ENCODE assay signal across 23 cellular contexts in genomic region chr2:120236791-120237190, GRCh38.
"Had no signal": no experiment of that assay in that cellular context is flagged by ENCODE, and none has a peak within 500 bp of the region (broad histone marks: within the 10 kb centered on the region; RNA-seq: fewer than 3 reads in every experiment).

No MANE protein-coding gene starts in this region.

- H3K4me3 ChIP-seq: body of pancreas, cardiac muscle cell, esophagus muscularis mucosa, left ventricle myocardium inferior, pancreas, testis, vagina had no signal

- H3K27me3 ChIP-seq: body of pancreas, cardiac muscle cell, esophagus muscularis mucosa, pancreas, testis, vagina had no signal

- DNase-seq: activated CD4-positive, alpha-beta memory T cell treated with anti-CD3 and anti-CD28 coated beads for 36 hours; activated CD4-positive, alpha-beta T cell treated with anti-CD3 and anti-CD28 coated beads for 48 hours; activated effector memory CD4-positive, alpha-beta T cell treated with anti-CD3 and anti-CD28 coated beads, Interleukin-2, amount 50 U/mL, for 16 hours; activated naive CD4-positive, alpha-beta T cell treated with anti-CD3 and anti-CD28 coated beads, Interleukin-2, amount 10 ng/mL, durations not matched to agents 7 days and 5 days; anterior cingulate cortex; effector CD8-positive, alpha-beta T cell; hypothalamus; left ventricle myocardium inferior; midbrain; natural killer cell; small intestine; stimulated activated CD4-positive, alpha-beta T cell treated with anti-CD3 and anti-CD28 coated beads, Interleukin-15, amount 100 ng/mL, for 24 hours; testis had no signal

- H3K27ac ChIP-seq: body of pancreas, cardiac muscle cell, esophagus muscularis mucosa, left ventricle myocardium inferior, neutrophil, pancreas, testis, vagina had no signal

- H3K4me3 Mint-ChIP-seq: activated CD4-positive, alpha-beta memory T cell treated with anti-CD3 and anti-CD28 coated beads for 36 hours; activated naive CD4-positive, alpha-beta T cell treated with anti-CD3 and anti-CD28 coated beads, Interleukin-2, amount 10 ng/mL, durations not matched to agents 7 days and 5 days; natural killer cell; stimulated activated memory B cell treated with anti-CD40 and anti-IgM and Interleukin-4, amounts not matched to agents 10 μg/mL and 1 μg/mL and 100 μg/mL, for 72 hours; T-helper 1 cell treated with Interleukin-12 subunit alpha and Interleukin-12 subunit beta and Interleukin-4 antibody, amounts not matched to agents 30 μg/mL and 1 μg/mL, for 36 hours; type B pancreatic cell had no signal

- ATAC-seq: body of pancreas; natural killer cell; sciatic nerve; stimulated activated memory B cell treated with anti-CD40 and anti-IgM and Interleukin-4, amounts not matched to agents 10 μg/mL and 1 μg/mL and 100 μg/mL, for 72 hours had no signal

- H3K27ac Mint-ChIP-seq: activated CD4-positive, alpha-beta memory T cell treated with anti-CD3 and anti-CD28 coated beads for 36 hours; activated naive CD4-positive, alpha-beta T cell treated with anti-CD3 and anti-CD28 coated beads, Interleukin-2, amount 10 ng/mL, durations not matched to agents 7 days and 5 days; natural killer cell; stimulated activated memory B cell treated with anti-CD40 and anti-IgM and Interleukin-4, amounts not matched to agents 10 μg/mL and 1 μg/mL and 100 μg/mL, for 72 hours; T-helper 1 cell treated with Interleukin-12 subunit alpha and Interleukin-12 subunit beta and Interleukin-4 antibody, amounts not matched to agents 30 μg/mL and 1 μg/mL, for 36 hours; type B pancreatic cell had no signal

- H3K4me1 ChIP-seq: body of pancreas, pancreas had no signal

- H3K9me3 ChIP-seq: body of pancreas, esophagus muscularis mucosa, neutrophil, pancreas, testis, vagina had no signal

- H3K36me3 Mint-ChIP-seq: activated CD4-positive, alpha-beta memory T cell treated with anti-CD3 and anti-CD28 coated beads for 36 hours; natural killer cell; stimulated activated memory B cell treated with anti-CD40 and anti-IgM and Interleukin-4, amounts not matched to agents 10 μg/mL and 1 μg/mL and 100 μg/mL, for 72 hours; type B pancreatic cell had no signal

- H3K9me3 Mint-ChIP-seq: activated CD4-positive, alpha-beta memory T cell treated with anti-CD3 and anti-CD28 coated beads for 36 hours; natural killer cell; stimulated activated memory B cell treated with anti-CD40 and anti-IgM and Interleukin-4, amounts not matched to agents 10 μg/mL and 1 μg/mL and 100 μg/mL, for 72 hours; T-helper 1 cell treated with Interleukin-12 subunit alpha and Interleukin-12 subunit beta and Interleukin-4 antibody, amounts not matched to agents 30 μg/mL and 1 μg/mL, for 36 hours; type B pancreatic cell had no signal

- H3K36me3 ChIP-seq: cardiac muscle cell, esophagus muscularis mucosa, left ventricle myocardium inferior, neutrophil, pancreas, vagina had no signal

- H3K27me3 Mint-ChIP-seq: activated CD4-positive, alpha-beta memory T cell treated with anti-CD3 and anti-CD28 coated beads for 36 hours; stimulated activated memory B cell treated with anti-CD40 and anti-IgM and Interleukin-4, amounts not matched to agents 10 μg/mL and 1 μg/mL and 100 μg/mL, for 72 hours had no signal
